8 cellular contexts compared by ENCODE assay signal in the genomic region with DNA sequence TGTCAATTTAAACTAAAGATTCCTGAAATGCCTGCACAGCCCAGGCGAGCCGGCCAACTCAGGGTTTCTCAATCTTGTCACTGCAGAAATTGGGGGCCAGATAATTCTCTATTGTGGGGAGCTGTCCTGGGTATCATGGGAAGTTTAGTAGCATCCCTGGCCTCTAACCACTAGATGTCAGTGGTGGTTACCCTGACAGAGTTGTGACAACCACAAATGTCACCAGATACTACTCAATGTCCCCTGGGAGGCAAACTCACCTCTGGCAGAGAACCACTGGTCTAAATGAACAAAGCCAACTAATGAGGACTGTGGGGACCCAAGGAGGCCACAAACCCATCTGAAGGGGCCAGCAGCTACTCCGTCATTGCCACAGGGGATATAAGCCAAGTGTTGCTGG.
DNase-seq lines count a peak whose midpoint lies in the region; ATAC-seq and TF ChIP-seq lines count a peak whose summit lies in the region.

No MANE protein-coding gene starts in this region.

- H3K4me1 ChIP-seq in HAP-1 = peaks cover 8% of the 10 kb centered on the region
- H3K4me1 ChIP-seq in muscle layer of colon (ENCODE audit: insufficient read depth, low read length) = peaks cover 42% of the 10 kb centered on the region

- peak; percentile 56 for DNase-seq in ELF-1 (ENCODE audit: low read depth, low spot score)
- DNase-seq in HAP-1 (ENCODE audit: low spot score in 2 of 2) = peak; percentile 66
- peak; percentile 49 for DNase-seq in NCI-H1105 (lab: John Stamatoyannopoulos, UW)
- peak in 16 of 34 experiments; percentile 1 to 26 (median 12) for DNase-seq in T-cell
- DNase-seq in epidermal melanocyte (ENCODE audit: insufficient read length, low spot score) = peak; percentile 51

- no peaks in the 10 kb centered on the region for H3K4me1 Mint-ChIP-seq in T-cell

- H3K9ac ChIP-seq in muscle layer of colon (ENCODE audit: low read length) = no peak overlapping the region

- POLR2A ChIA-PET in T-cell (lab: Charles Lee) = no interaction called here

- H3K27ac Mint-ChIP-seq in T-cell = no peak overlapping the region

- CTCF ChIA-PET in T-cell (lab: Charles Lee) = interaction anchor here in 1 of 2 donors (0.7 to 2.1 kb wide), 2 partner anchors 172 to 362 kb away, joined by 3 to 11 read pairs; no protein-coding TSS in a partner anchor

- H3K36me3 Mint-ChIP-seq in T-cell = no peaks in the 10 kb centered on the region

- H3K36me3 ChIP-seq in HAP-1 (replicated peaks) (no peaks in the 10 kb centered on the region), muscle layer of colon (ENCODE audit: insufficient read depth, low read length) (peaks cover 83% of the 10 kb centered on the region)

- ATAC-seq in T-cell (replicated peaks in 1 of 4) = peak; percentile 32 to 67 (median 59)
- ATAC-seq in HG02970 (IDR thresholded peaks at IDR 0.05; ENCODE audit: low FRiP score, unreplicated experiment) = no peak

- H3K4me3 Mint-ChIP-seq in T-cell = no peak overlapping the region

- H3K27ac ChIP-seq in 22Rv1 (no peak overlapping the region), muscle layer of colon (ENCODE audit: low read depth, low read length) (peak overlapping the region; percentile 64)

- peaks cover 12 to 18% of the 10 kb centered on the region in 2 donors for H3K27me3 Mint-ChIP-seq in T-cell

- in situ Hi-C loops in HAP-1 (cut with MboI; ENCODE audit: low sequenced_read_pairs) = loop anchor here (10.0 kb wide), 1 partner anchor 359 kb away; no protein-coding TSS in a partner anchor

- peaks cover 0 to 3% (median 0%) of the 10 kb centered on the region in 3 donors for H3K9me3 Mint-ChIP-seq in T-cell

- H3K9me3 ChIP-seq in HAP-1 (no peaks in the 10 kb centered on the region), muscle layer of colon (ENCODE audit: low read length) (no peaks in the 10 kb centered on the region)

- H3K27me3 ChIP-seq in HAP-1 (ENCODE audit: low read depth) = no peaks in the 10 kb centered on the region
- H3K27me3 ChIP-seq in muscle layer of colon (ENCODE audit: control insufficient read depth in 1 of 2, insufficient read depth in 2 of 2, low read length in 2 of 2) = no peaks in the 10 kb centered on the region

- H3K4me3 ChIP-seq in HAP-1 (no peak overlapping the region), muscle layer of colon (ENCODE audit: low read depth in 1 of 2, low read length in 2 of 2) (no peak overlapping the region)

- peak; percentile 82 for TF ChIP-seq CTCF in 22Rv1 (IDR thresholded peaks at IDR 0.05)
